ENCODE assay signal across 18 cellular contexts in the genomic region with DNA sequence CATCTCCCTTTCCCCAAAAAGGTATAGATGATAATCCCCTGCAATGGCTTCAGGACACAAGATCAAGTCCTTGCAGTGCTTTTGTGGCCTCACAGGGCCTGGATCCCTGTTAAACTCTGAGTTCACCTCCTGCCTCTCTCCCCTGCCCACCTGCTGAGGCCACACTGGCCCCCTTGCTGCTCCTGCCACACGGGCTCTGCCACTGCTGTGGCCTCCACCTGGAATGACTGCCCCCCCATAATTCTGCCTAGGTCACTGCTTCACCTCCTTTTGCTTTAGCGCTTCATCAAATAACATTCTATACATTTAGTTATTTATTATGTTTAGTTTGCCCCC. TPM values are rescaled to one million over a fixed set of nuclear protein-coding genes. Genes with fewer than 3 reads are reported as not detected.
DNase-seq lines count a peak whose midpoint lies in the region; ATAC-seq and TF ChIP-seq lines count a peak whose summit lies in the region.
"Had no signal": no experiment of that assay in that cellular context is flagged by ENCODE, and none has a peak within 500 bp of the region (broad histone marks: within the 10 kb centered on the region; RNA-seq: fewer than 3 reads in every experiment).

No MANE protein-coding gene starts in this region.

- H3K4me1 ChIP-seq in heart left ventricle (peaks cover 0 to 44% (median 33%) of the 10 kb centered on the region in 12 donors), foreskin keratinocyte (peaks cover 5% of the 10 kb centered on the region), rectal smooth muscle tissue (ENCODE audit: control insufficient read depth, insufficient read depth, low read length) (no peaks in the 10 kb centered on the region), vagina (peaks cover 51% of the 10 kb centered on the region)

- ATAC-seq in heart left ventricle (no peak), foreskin keratinocyte (no peak), GM21737 (IDR thresholded peaks at IDR 0.05; ENCODE audit: unreplicated experiment) (no peak), GM18520 (IDR thresholded peaks at IDR 0.05; ENCODE audit: unreplicated experiment) (no peak)
- ATAC-seq: naive thymus-derived CD4-positive, alpha-beta T cell had no signal

- H3K27ac ChIP-seq in heart left ventricle (peak overlapping the region; percentile 58 to 96 (median 90)), foreskin keratinocyte (peak overlapping the region; percentile 67), rectal smooth muscle tissue (ENCODE audit: low read depth, low read length) (no peak overlapping the region), vagina (peak overlapping the region; percentile 85)
- H3K27ac ChIP-seq: body of pancreas had no signal

- TF ChIP-seq POLR2A in heart left ventricle (IDR thresholded peaks at IDR 0.05): no peak
- no peak for TF ChIP-seq POLR2A in vagina (IDR thresholded peaks at IDR 0.05)

- peak overlapping the region in 4 of 12 donors; percentile 61 to 81 (median 65) for H3K4me3 ChIP-seq in heart left ventricle
- H3K4me3 ChIP-seq in rectal smooth muscle tissue (ENCODE audit: low read length): peak overlapping the region; percentile 25
- H3K4me3 ChIP-seq in vagina: no peak overlapping the region
- H3K4me3 ChIP-seq: body of pancreas, GM12878 had no signal

- TF ChIP-seq CTCF in heart left ventricle (IDR thresholded peaks at IDR 0.05): no peak
- no peak for TF ChIP-seq CTCF in foreskin keratinocyte (conservative IDR thresholded peaks at IDR 0.05)
- no peak for TF ChIP-seq CTCF in vagina (IDR thresholded peaks at IDR 0.05)

- H3K27me3 ChIP-seq in heart left ventricle (no peaks in the 10 kb centered on the region), foreskin keratinocyte (no peaks in the 10 kb centered on the region), rectal smooth muscle tissue (ENCODE audit: control insufficient read depth, insufficient read depth, low read length) (no peaks in the 10 kb centered on the region), vagina (no peaks in the 10 kb centered on the region)
- H3K27me3 ChIP-seq: body of pancreas had no signal

- H3K9me3 ChIP-seq in heart left ventricle (no peaks in the 10 kb centered on the region), vagina (no peaks in the 10 kb centered on the region)
- H3K9me3 ChIP-seq: body of pancreas had no signal

- no peak overlapping the region for H3K9ac ChIP-seq in rectal smooth muscle tissue (ENCODE audit: low read length)

- WGBS in heart left ventricle, 4 donors: 87 to 98% (median 96%) methylated on average over 2 of the region's 2 CpGs

- intact Hi-C loops in heart left ventricle (cut with DNase I): loop anchor here in 2 of 10 donors (2.0 to 5.0 kb wide), 2 partner anchors 29 to 1422 kb away; a partner anchor contains a TSS
- intact Hi-C loops in cardiac septum (cut with DNase I): loop anchor here (5.0 kb wide), 1 partner anchor 43 kb away; no protein-coding TSS in a partner anchor
- intact Hi-C loops in vagina (cut with DNase I): no loop called here

- no peaks in the 10 kb centered on the region for H3K36me3 ChIP-seq in heart left ventricle
- H3K36me3 ChIP-seq in rectal smooth muscle tissue (ENCODE audit: control insufficient read depth, insufficient read depth, low read length): no peaks in the 10 kb centered on the region
- H3K36me3 ChIP-seq in vagina: no peaks in the 10 kb centered on the region

- DNase-seq in heart left ventricle (peak in 1 of 5 donors; percentile 14), cardiac septum (ENCODE audit: low spot score) (no peak), foreskin keratinocyte (no peak), vagina (ENCODE audit: extremely low spot score in 2 of 2) (peak; percentile 31 to 64), NCI-H82 (lab: John Stamatoyannopoulos, UW) (no peak)
- DNase-seq: activated gamma-delta T cell treated with Interleukin-2 at 50 U/mL for 16 hours; HCEC 1CT; hypothalamus; naive thymus-derived CD4-positive, alpha-beta T cell; NCI-H524; stimulated activated CD4-positive, alpha-beta T cell treated with anti-CD3 and anti-CD28 coated beads, Interleukin-2, amount 100 ng/mL, for 48 hours; stimulated activated CD8-positive, alpha-beta memory T cell treated with anti-CD3 and anti-CD28 coated beads, Interleukin-4, amount 100 ng/mL, for 48 hours had no signal

RNA-seq across cellular contexts. Expression of a gene that starts 0.7 kb away (rescaled TPM):
- total RNA-seq in heart left ventricle (100 to 1,000 TPM; 135 to 458 (median 177) TPM), cardiac septum (147 TPM), foreskin keratinocyte (315 and 774 TPM in 2 replicates), vagina (209 TPM)
- polyA plus RNA-seq in heart left ventricle (100 to 1,000 TPM; 446 to 469 TPM), foreskin keratinocyte (486 and 1,280 TPM in 2 replicates)
- total RNA-seq: G401 had no signal

RNA-seq across cellular contexts. Expression of a gene that starts 19.5 kb away (rescaled TPM):
- 100 to 1,000 TPM in 1 of 9 donors, 10 to 100 TPM in 8; 44.8 to 102 (median 61.4) TPM for total RNA-seq in heart left ventricle
- polyA plus RNA-seq in heart left ventricle: 10 to 100 TPM; 68.9 to 71.3 TPM
- 93.0 TPM for total RNA-seq in cardiac septum
- 101 and 145 TPM in 2 replicates for total RNA-seq in foreskin keratinocyte
- polyA plus RNA-seq in foreskin keratinocyte: 160 and 242 TPM in 2 replicates
- total RNA-seq in vagina: 171 TPM

RNA-seq across cellular contexts. Expression of a gene that starts 28.8 kb away (rescaled TPM):
- total RNA-seq in heart left ventricle (10 to 100 TPM in 7 of 9 donors, 1 to 10 TPM in 2; 8.9 to 30.8 (median 16.0) TPM), cardiac septum (9.3 TPM), foreskin keratinocyte (23.6 and 25.3 TPM in 2 replicates), vagina (18.9 TPM)
- polyA plus RNA-seq in heart left ventricle (10 to 100 TPM; 19.4 to 45.0 TPM), foreskin keratinocyte (32.3 and 38.1 TPM in 2 replicates)

RNA-seq across cellular contexts. Expression of a gene that starts 28.9 kb away (rescaled TPM):
- total RNA-seq in heart left ventricle (100 to 1,000 TPM; 161 to 268 (median 209) TPM), cardiac septum (245 TPM), foreskin keratinocyte (157 and 163 TPM in 2 replicates), vagina (109 TPM)
- polyA plus RNA-seq in heart left ventricle (100 to 1,000 TPM; 113 to 123 TPM), foreskin keratinocyte (96.2 and 107 TPM in 2 replicates)

Comparison
In these comparisons a context has a peak if more than half of its experiments do, and no peak if none do; other contexts are left out.
1. DNase-seq: peak in vagina (2 of 2); none in cardiac septum (single experiment), foreskin keratinocyte (0 of 2) and NCI-H82 (single experiment).